1 cellular context compared by ENCODE assay signal in genomic region chr1:81682490-81682889, GRCh38.
TF ChIP-seq lines count a peak whose summit lies in the region.

No MANE protein-coding gene starts in this region.

TF ChIP-seq in WTC11, 78 proteins besides CTCF, POLR2A, EP300 and RAD21 (continued from another document):
- TF ChIP-seq STAT6 (CRISPR knock-in tag; conservative IDR thresholded peaks at IDR 0.05; ENCODE audit: low read depth) (no peak), TEAD1 (CRISPR knock-in tag; IDR thresholded peaks at IDR 0.05) (peak; percentile 95; the same call in 1 of the 2 replicates)
TF ChIP-seq in WTC11: peak in this region for 2.
